Comparison of ENCODE assay signal across 10 cellular contexts in the genomic region with DNA sequence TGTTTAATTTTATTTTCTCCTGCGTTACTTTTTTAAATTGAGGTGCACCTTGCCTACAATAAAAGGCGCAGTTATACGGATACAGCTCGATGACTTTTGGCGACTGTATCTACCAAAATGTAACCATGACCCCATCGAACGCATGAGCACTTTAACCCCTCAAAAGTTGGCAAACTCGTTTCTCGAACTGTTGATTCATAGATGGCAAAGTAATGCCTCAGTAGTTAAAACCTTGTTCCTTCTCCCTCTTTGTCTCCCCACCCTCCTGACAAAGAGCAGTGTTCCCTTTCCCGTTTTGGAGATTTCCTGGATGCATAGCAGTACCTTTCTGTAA. TPM values are rescaled to one million over a fixed set of nuclear protein-coding genes. Genes with fewer than 3 reads are reported as not detected.
DNase-seq lines count a peak whose midpoint lies in the region; ATAC-seq and TF ChIP-seq lines count a peak whose summit lies in the region.
"Had no signal": no experiment of that assay in that cellular context is flagged by ENCODE, and none has a peak within 500 bp of the region (broad histone marks: within the 10 kb centered on the region; RNA-seq: fewer than 3 reads in every experiment).

No MANE protein-coding gene starts in this region.

- no peaks in the 10 kb centered on the region for H3K36me3 Mint-ChIP-seq in chondrocyte (ENCODE audit: low read depth)

- no peak for TF ChIP-seq EP300 in SK-N-SH (IDR thresholded peaks at IDR 0.05; ENCODE audit: borderline replicate concordance in 1 of 2, low read depth in 1 of 2, low read length in 1 of 2)

- WGBS in SK-N-SH (ENCODE audit: low lambda C conversion rate) = 28% methylated on average over 10 of the region's 10 CpGs
- WGBS in liver = 6% methylated on average over 10 of the region's 10 CpGs

- H4K20me1 ChIP-seq in SK-N-SH (ENCODE audit: insufficient read depth) = no peaks in the 10 kb centered on the region

- H3K9me3 ChIP-seq in SK-N-SH = no peaks in the 10 kb centered on the region
- no peaks in the 10 kb centered on the region for H3K9me3 ChIP-seq in liver (ENCODE audit: control insufficient read depth in 4 of 4, low read length in 3 of 4)
- H3K9me3 ChIP-seq: Peyer's patch had no signal

- peaks cover 0 to 9% of the 10 kb centered on the region in 2 experiments; a peak in 1 of 4 replicates for H3K4me1 ChIP-seq in SK-N-SH (ENCODE audit: control insufficient read depth in 1 of 2, insufficient read depth in 2 of 2, low read depth in 1 of 2, low read length in 1 of 2)
- H3K4me1 ChIP-seq in liver (ENCODE audit: control insufficient read depth in 4 of 4, insufficient read depth in 4 of 4, low read length in 3 of 4) = peaks cover 0 to 40% (median 12%) of the 10 kb centered on the region in 4 donors

- CTCF ChIA-PET in SK-N-SH (lab: Yijun Ruan, JAX) = interaction anchor here (0.7 to 3.0 kb wide), 3 partner anchors 12 to 19 kb away, joined by 3 to 20 read pairs (median 3); no protein-coding TSS in a partner anchor

- POLR2A ChIA-PET in SK-N-SH (lab: Yijun Ruan, JAX) = no interaction called here

- no peaks in the 10 kb centered on the region for H3K9me3 Mint-ChIP-seq in chondrocyte (ENCODE audit: low read depth)
- H3K9me3 Mint-ChIP-seq in stimulated activated naive CD8-positive, alpha-beta T cell treated with anti-CD3 and anti-CD28 coated beads, Interleukin-15, amount 100 ng/mL, for 72 hours = no peaks in the 10 kb centered on the region

- H3K27ac ChIP-seq in SK-N-SH (ENCODE audit: low read depth in 2 of 2, low read length in 1 of 2) (no peak overlapping the region), liver (ENCODE audit: low read depth in 1 of 2, low read length in 2 of 2) (peak overlapping the region; percentile 77 to 89)
- H3K27ac ChIP-seq: Peyer's patch had no signal

- H3K4me1 Mint-ChIP-seq in chondrocyte (ENCODE audit: low read depth) = peaks cover 7% of the 10 kb centered on the region
- peaks cover 13% of the 10 kb centered on the region for H3K4me1 Mint-ChIP-seq in stimulated activated naive CD8-positive, alpha-beta T cell treated with anti-CD3 and anti-CD28 coated beads, Interleukin-15, amount 100 ng/mL, for 72 hours

- H3K36me3 ChIP-seq in SK-N-SH (replicated peaks in 1 of 2; ENCODE audit: control insufficient read depth in 1 of 2, insufficient read depth in 2 of 2, low read length in 1 of 2) (no peaks in the 10 kb centered on the region), liver (ENCODE audit: control insufficient read depth in 4 of 4, insufficient read depth in 3 of 4, low read depth in 1 of 4, low read length in 3 of 4) (no peaks in the 10 kb centered on the region)
- H3K36me3 ChIP-seq: Peyer's patch had no signal

- H3K9me2 ChIP-seq in SK-N-SH = no peaks in the 10 kb centered on the region

- H3K4me3 ChIP-seq in SK-N-SH (ENCODE audit: low read depth in 2 of 2, low read length in 1 of 2) (peak overlapping the region; percentile 53 to 60), liver (ENCODE audit: low read depth in 1 of 3, low read length in 3 of 3) (peak overlapping the region; percentile 76 to 81 (median 78))

- H3K27me3 ChIP-seq in SK-N-SH (ENCODE audit: insufficient read depth) (peaks cover 5% of the 10 kb centered on the region; the same call in 1 of the 2 replicates), liver (ENCODE audit: control insufficient read depth in 4 of 4, insufficient read depth in 4 of 4, low read length in 3 of 4) (no peaks in the 10 kb centered on the region)

- no peak overlapping the region for H3K27ac Mint-ChIP-seq in chondrocyte (ENCODE audit: unreplicated experiment)
- H3K27ac Mint-ChIP-seq in stimulated activated naive CD8-positive, alpha-beta T cell treated with anti-CD3 and anti-CD28 coated beads, Interleukin-15, amount 100 ng/mL, for 72 hours = no peak overlapping the region

- DNase-seq in SK-N-SH (no peak), chondrocyte (ENCODE audit: low spot score) (no peak)
- no peak for DNase-seq in stimulated activated naive CD8-positive, alpha-beta T cell treated with anti-CD3 and anti-CD28 coated beads, Interleukin-15, amount 100 ng/mL, for 72 hours
- no peak for DNase-seq in stimulated activated CD4-positive, alpha-beta T cell treated with anti-CD3 and anti-CD28 coated beads, Interleukin-4, amount 100 ng/mL, for 4 hours
- no peak for DNase-seq in stimulated activated CD4-positive, alpha-beta T cell treated with anti-CD3 and anti-CD28 coated beads, Interleukin-2, amount 100 ng/mL, for 24 hours
- DNase-seq: activated CD8-positive, alpha-beta memory T cell treated with anti-CD3 and anti-CD28 coated beads, Interleukin-2, amount 50 U/mL, for 4 hours had no signal

- H3F3A ChIP-seq in SK-N-SH (replicated peaks; ENCODE audit: insufficient read depth) = no peaks in the 10 kb centered on the region

- TF ChIP-seq CTCF in SK-N-SH (IDR thresholded peaks at IDR 0.05) = no peak
- no peak for TF ChIP-seq CTCF in chondrocyte (IDR thresholded peaks at IDR 0.05)
- no peak for TF ChIP-seq CTCF in liver (IDR thresholded peaks at IDR 0.05; ENCODE audit: low read depth, low read length, missing input control)

- ATAC-seq in SK-N-SH treated with all-trans-retinoic acid at 6 μM for 48 hours (no peak), GM18519 (IDR thresholded peaks at IDR 0.05; ENCODE audit: low FRiP score, unreplicated experiment) (no peak)
- ATAC-seq in stimulated activated naive CD8-positive, alpha-beta T cell treated with anti-CD3 and anti-CD28 coated beads, Interleukin-15, amount 100 ng/mL, for 72 hours = peak; percentile 43

- TF ChIP-seq RAD21 in SK-N-SH (IDR thresholded peaks at IDR 0.05; ENCODE audit: low read length) = 0 out of 2 replicates have a peak, but pooled peaks have one; percentile 1
- TF ChIP-seq RAD21 in liver (IDR thresholded peaks at IDR 0.05) = peak in 1 of 2 donors; percentile 1

- H3K9ac ChIP-seq in SK-N-SH = no peak overlapping the region
- peak overlapping the region; percentile 37 to 65 for H3K9ac ChIP-seq in liver (ENCODE audit: low read depth in 1 of 2, low read length in 2 of 2)

- H3K27me3 Mint-ChIP-seq in chondrocyte (ENCODE audit: low read depth) = peaks cover 4% of the 10 kb centered on the region
- peaks cover 72% of the 10 kb centered on the region for H3K27me3 Mint-ChIP-seq in stimulated activated naive CD8-positive, alpha-beta T cell treated with anti-CD3 and anti-CD28 coated beads, Interleukin-15, amount 100 ng/mL, for 72 hours

- peak overlapping the region; percentile 59; the same call in 1 of the 2 replicates for H2AFZ ChIP-seq in SK-N-SH (ENCODE audit: low read depth)

- H3K79me2 ChIP-seq in SK-N-SH (ENCODE audit: insufficient read depth) = no peaks in the 10 kb centered on the region

- peak overlapping the region; percentile 89 for H3K4me2 ChIP-seq in SK-N-SH

- H3K4me3 Mint-ChIP-seq in chondrocyte (ENCODE audit: unreplicated experiment) = peak overlapping the region; percentile 68
- peak overlapping the region; percentile 76 to 83 for H3K4me3 Mint-ChIP-seq in stimulated activated naive CD8-positive, alpha-beta T cell treated with anti-CD3 and anti-CD28 coated beads, Interleukin-15, amount 100 ng/mL, for 72 hours

TF ChIP-seq in SK-N-SH, 30 proteins besides CTCF, POLR2A, EP300 and RAD21 (continues in another document):
- TF ChIP-seq, protein P1, sequence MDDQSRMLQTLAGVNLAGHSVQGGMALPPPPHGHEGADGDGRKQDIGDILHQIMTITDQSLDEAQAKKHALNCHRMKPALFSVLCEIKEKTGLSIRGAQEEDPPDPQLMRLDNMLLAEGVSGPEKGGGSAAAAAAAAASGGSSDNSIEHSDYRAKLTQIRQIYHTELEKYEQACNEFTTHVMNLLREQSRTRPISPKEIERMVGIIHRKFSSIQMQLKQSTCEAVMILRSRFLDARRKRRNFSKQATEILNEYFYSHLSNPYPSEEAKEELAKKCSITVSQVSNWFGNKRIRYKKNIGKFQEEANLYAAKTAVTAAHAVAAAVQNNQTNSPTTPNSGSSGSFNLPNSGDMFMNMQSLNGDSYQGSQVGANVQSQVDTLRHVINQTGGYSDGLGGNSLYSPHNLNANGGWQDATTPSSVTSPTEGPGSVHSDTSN (IDR thresholded peaks at IDR 0.05) = no peak
- TF ChIP-seq TEAD4 (IDR thresholded peaks at IDR 0.05; ENCODE audit: borderline replicate concordance, insufficient read depth) = no peak
- no peak for TF ChIP-seq JUND (IDR thresholded peaks at IDR 0.05)

TF ChIP-seq in SK-N-SH treated with all-trans-retinoic acid at 6 μM for 48 hours, 23 proteins besides CTCF, POLR2A, EP300 and RAD21 (continues in another document):
- TF ChIP-seq, protein P2, sequence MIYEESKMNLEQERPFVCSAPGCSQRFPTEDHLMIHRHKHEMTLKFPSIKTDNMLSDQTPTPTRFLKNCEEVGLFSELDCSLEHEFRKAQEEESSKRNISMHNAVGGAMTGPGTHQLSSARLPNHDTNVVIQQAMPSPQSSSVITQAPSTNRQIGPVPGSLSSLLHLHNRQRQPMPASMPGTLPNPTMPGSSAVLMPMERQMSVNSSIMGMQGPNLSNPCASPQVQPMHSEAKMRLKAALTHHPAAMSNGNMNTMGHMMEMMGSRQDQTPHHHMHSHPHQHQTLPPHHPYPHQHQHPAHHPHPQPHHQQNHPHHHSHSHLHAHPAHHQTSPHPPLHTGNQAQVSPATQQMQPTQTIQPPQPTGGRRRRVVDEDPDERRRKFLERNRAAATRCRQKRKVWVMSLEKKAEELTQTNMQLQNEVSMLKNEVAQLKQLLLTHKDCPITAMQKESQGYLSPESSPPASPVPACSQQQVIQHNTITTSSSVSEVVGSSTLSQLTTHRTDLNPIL (CRISPR knock-in tag; IDR thresholded peaks at IDR 0.05; ENCODE audit: low read depth) = no peak
- no peak for TF ChIP-seq OSR1 (CRISPR knock-in tag; IDR thresholded peaks at IDR 0.05)

TF ChIP-seq in liver, 16 proteins besides CTCF, POLR2A, EP300 and RAD21 (continues in another document):
- no peak for TF ChIP-seq HNF4G (IDR thresholded peaks at IDR 0.05)
- TF ChIP-seq NR2F2 (IDR thresholded peaks at IDR 0.05) = no peak
- no peak for TF ChIP-seq EGR1 (IDR thresholded peaks at IDR 0.05; ENCODE audit: low read depth in 2 of 2)
- TF ChIP-seq TAF1 (conservative IDR thresholded peaks at IDR 0.05) = no peak

RNA-seq across cellular contexts. Expression of a gene that starts 0.6 kb away (rescaled TPM):
- polyA plus RNA-seq in SK-N-SH (2012; rRNA removed) (not detected in 2 replicates), liver (1 to 10 TPM in 1 of 2 donors, under 1 TPM in 1; 0.30 to 5.5 TPM)
- polyA plus RNA-seq in SK-N-SH (2012; cell fraction: cytosol; rRNA removed) = 0.03 and 0.04 TPM in 2 replicates
- 0.10 TPM in 1 of 2 replicates, not detected in the other for polyA plus RNA-seq in SK-N-SH (2012; cell fraction: nucleus; rRNA removed)
- total RNA-seq in chondrocyte (not detected in 3 replicates), liver (1 to 10 TPM in 1 of 2 donors, not detected in 1; 5.1 TPM)
- total RNA-seq: Peyer's patch had no signal

RNA-seq across cellular contexts. Expression of a gene that starts 16.1 kb away (rescaled TPM):
- polyA plus RNA-seq in SK-N-SH (2012; rRNA removed) (15.4 and 19.1 TPM in 2 replicates), liver (1 to 10 TPM; 8.7 to 9.2 TPM)
- 20.9 and 22.4 TPM in 2 replicates for polyA plus RNA-seq in SK-N-SH (2012; cell fraction: cytosol; rRNA removed)
- 8.6 and 14.9 TPM in 2 replicates for polyA plus RNA-seq in SK-N-SH (2012; cell fraction: nucleus; rRNA removed)
- total RNA-seq in chondrocyte (14.8 to 23.7 TPM (median 15.5 TPM) in 3 replicates), liver (1 to 10 TPM; 5.5 to 9.7 TPM)

Comparison
In these comparisons a context has a peak if more than half of its experiments do, and no peak if none do; other contexts are left out.
1. H3K27ac ChIP-seq: peak in liver (2 of 2); none in SK-N-SH (0 of 2).